ENCODE assay signal across 36 cellular contexts in genomic region chr2:1207962-1208510, GRCh38.
"Had no signal": no experiment of that assay in that cellular context is flagged by ENCODE, and none has a peak within 500 bp of the region (broad histone marks: within the 10 kb centered on the region; RNA-seq: fewer than 3 reads in every experiment).

No MANE protein-coding gene starts in this region.

- ATAC-seq: activated CD8-positive, alpha-beta T cell treated with anti-CD3 and anti-CD28 coated beads for 36 hours; activated naive CD4-positive, alpha-beta T cell treated with anti-CD3 and anti-CD28 coated beads, Interleukin-2, amount 50 U/mL, for 72 hours; activated T-cell treated with anti-CD3 and anti-CD28 coated beads, Interleukin-2, amount 50 U/mL, for 4 hours; activated T-cell treated with anti-CD3 and anti-CD28 coated beads, Interleukin-2, amount 50 U/mL, for 72 hours; activated T-helper 17 cell treated with anti-CD3 and anti-CD28 coated beads, Interleukin-2, amount 50 U/mL, for 72 hours; body of pancreas had no signal

- H3K27me3 ChIP-seq: adrenal gland, body of pancreas, brain microvascular endothelial cell, breast epithelium had no signal

- H3K9me3 ChIP-seq: adrenal gland, body of pancreas, breast epithelium had no signal

- H3K4me3 ChIP-seq: adrenal gland, body of pancreas, breast epithelium had no signal

- H3K9me3 Mint-ChIP-seq: activated T-cell treated with anti-CD3 and anti-CD28 coated beads, Interleukin-2, amount 50 U/mL, for 4 hours had no signal

- H3K27me3 Mint-ChIP-seq: activated B cell treated with CpG ODN at 0.5 μM for 24 hours; activated CD4-positive, alpha-beta memory T cell treated with anti-CD3 and anti-CD28 coated beads for 36 hours; activated CD4-positive, alpha-beta T cell treated with anti-CD3 and anti-CD28 coated beads, Interleukin-2, amount 10 ng/mL, durations not matched to agents 24 days and 14 days; activated CD8-positive, alpha-beta T cell treated with anti-CD3 and anti-CD28 coated beads for 36 hours; activated naive CD8-positive, alpha-beta T cell treated with anti-CD3 and anti-CD28 coated beads for 36 hours; activated T-helper 17 cell treated with anti-CD3 and anti-CD28 coated beads, Interleukin-2, amount 50 U/mL, for 72 hours had no signal

- DNase-seq: activated B cell treated with CpG ODN at 0.5 μM for 24 hours; activated CD4-positive, alpha-beta memory T cell treated with anti-CD3 and anti-CD28 coated beads for 36 hours; activated CD4-positive, alpha-beta T cell treated with anti-CD3 and anti-CD28 coated beads for 4 hours; activated CD4-positive, alpha-beta T cell treated with anti-CD3 and anti-CD28 coated beads, Interleukin-2, amount 10 ng/mL, durations not matched to agents 24 days and 14 days; activated CD4-positive, alpha-beta T cell treated with anti-CD3 and anti-CD28 coated beads, Interleukin-2, amount 50 U/mL, for 1 hour; activated CD4-positive, alpha-beta T cell treated with anti-CD3 and anti-CD28 coated beads, Interleukin-2, amount 50 U/mL, for 4 hours; activated CD4-positive, CD25-positive, alpha-beta regulatory T cell treated with anti-CD3 and anti-CD28 coated beads, Interleukin-2, amount 50 U/mL, for 72 hours; activated CD8-positive, alpha-beta memory T cell treated with anti-CD3 and anti-CD28 coated beads, Interleukin-2, amount 50 U/mL, for 4 hours; activated CD8-positive, alpha-beta T cell treated with anti-CD3 and anti-CD28 coated beads for 36 hours; activated effector memory CD4-positive, alpha-beta T cell treated with anti-CD3 and anti-CD28 coated beads, Interleukin-2, amount 50 U/mL, for 16 hours; activated gamma-delta T cell treated with Interleukin-2 at 50 U/mL for 16 hours; activated naive CD4-positive, alpha-beta T cell; activated naive CD4-positive, alpha-beta T cell treated with anti-CD3 and anti-CD28 coated beads for 36 hours; activated naive CD4-positive, alpha-beta T cell treated with anti-CD3 and anti-CD28 coated beads, Interleukin-2, amount 50 U/mL, for 16 hours; activated naive CD8-positive, alpha-beta T cell treated with anti-CD3 and anti-CD28 coated beads for 36 hours; activated T-cell treated with anti-CD3 and anti-CD28 coated beads for 4 hours; activated T-cell treated with anti-CD3 and anti-CD28 coated beads, Interleukin-2, amount 50 U/mL, for 1 hour; activated T-cell treated with anti-CD3 and anti-CD28 coated beads, Interleukin-2, amount 50 U/mL, for 4 hours; activated T-cell treated with anti-CD3 and anti-CD28 coated beads, Interleukin-2, amount 50 U/mL, for 72 hours; adrenal gland; amniotic stem cell; aorta; body of pancreas; brain microvascular endothelial cell; central memory CD4-positive, alpha-beta T cell; SW 1271; T-helper 1 cell; T-helper 2 cell; T-helper 9 cell had no signal

- H3K4me3 Mint-ChIP-seq: activated B cell treated with CpG ODN at 0.5 μM for 24 hours; activated CD4-positive, alpha-beta memory T cell treated with anti-CD3 and anti-CD28 coated beads for 36 hours; activated CD4-positive, alpha-beta T cell treated with anti-CD3 and anti-CD28 coated beads, Interleukin-2, amount 10 ng/mL, durations not matched to agents 24 days and 14 days; activated CD8-positive, alpha-beta T cell treated with anti-CD3 and anti-CD28 coated beads for 36 hours; activated naive CD4-positive, alpha-beta T cell treated with anti-CD3 and anti-CD28 coated beads for 36 hours; activated naive CD8-positive, alpha-beta T cell treated with anti-CD3 and anti-CD28 coated beads for 36 hours; activated T-cell treated with anti-CD3 and anti-CD28 coated beads, Interleukin-2, amount 50 U/mL, for 4 hours; activated T-cell treated with anti-CD3 and anti-CD28 coated beads, Interleukin-2, amount 50 U/mL, for 72 hours; activated T-helper 1 cell treated with anti-CD3 and anti-CD28 coated beads, Interleukin-12 subunit alpha, Interleukin-12 subunit beta, Interleukin-2, Interleukin-4 antibody, amounts not matched to agents 30 ng/mL and 10 ng/mL and 1 ng/mL, durations not matched to agents 14 hours and 24 hours and 36 hours; activated T-helper 17 cell treated with anti-CD3 and anti-CD28 coated beads, Interleukin-2, amount 50 U/mL, for 72 hours; T-helper 1 cell treated with Interleukin-12 subunit alpha and Interleukin-12 subunit beta and Interleukin-4 antibody, amounts not matched to agents 30 μg/mL and 1 μg/mL, for 36 hours; T-helper 2 cell treated with Interferon-gamma antibody and Interleukin-4, amounts not matched to agents 5 μg/mL and 100 μg/mL, for 36 hours had no signal

- H3K4me1 Mint-ChIP-seq: activated CD4-positive, alpha-beta T cell treated with anti-CD3 and anti-CD28 coated beads, Interleukin-2, amount 10 ng/mL, durations not matched to agents 24 days and 14 days had no signal

- H3K27ac ChIP-seq: adrenal gland, body of pancreas, brain microvascular endothelial cell, breast epithelium, VCaP had no signal

- H3K4me1 ChIP-seq: adrenal gland, body of pancreas, breast epithelium had no signal

- H3K27ac Mint-ChIP-seq: activated B cell treated with CpG ODN at 0.5 μM for 24 hours; activated CD4-positive, alpha-beta memory T cell treated with anti-CD3 and anti-CD28 coated beads for 36 hours; activated CD4-positive, alpha-beta T cell treated with anti-CD3 and anti-CD28 coated beads, Interleukin-2, amount 10 ng/mL, durations not matched to agents 24 days and 14 days; activated CD8-positive, alpha-beta T cell treated with anti-CD3 and anti-CD28 coated beads for 36 hours; activated naive CD4-positive, alpha-beta T cell treated with anti-CD3 and anti-CD28 coated beads for 36 hours; activated naive CD4-positive, alpha-beta T cell treated with anti-CD3 and anti-CD28 coated beads, Interleukin-2, amount 50 U/mL, for 72 hours; activated naive CD8-positive, alpha-beta T cell treated with anti-CD3 and anti-CD28 coated beads for 36 hours; activated T-cell treated with anti-CD3 and anti-CD28 coated beads, Interleukin-2, amount 50 U/mL, for 72 hours; activated T-helper 1 cell treated with anti-CD3 and anti-CD28 coated beads, Interleukin-12 subunit alpha, Interleukin-12 subunit beta, Interleukin-2, Interleukin-4 antibody, amounts not matched to agents 30 ng/mL and 10 ng/mL and 1 ng/mL, durations not matched to agents 14 hours and 24 hours and 36 hours; activated T-helper 17 cell treated with anti-CD3 and anti-CD28 coated beads, Interleukin-2, amount 50 U/mL, for 72 hours; T-helper 1 cell treated with Interleukin-12 subunit alpha and Interleukin-12 subunit beta and Interleukin-4 antibody, amounts not matched to agents 30 μg/mL and 1 μg/mL, for 36 hours; T-helper 2 cell treated with Interferon-gamma antibody and Interleukin-4, amounts not matched to agents 5 μg/mL and 100 μg/mL, for 36 hours had no signal

- H3K36me3 ChIP-seq: adrenal gland, brain microvascular endothelial cell, breast epithelium had no signal
